1 cellular context compared by ENCODE assay signal in genomic region chr1:3674100-3675094, GRCh38.
TF ChIP-seq lines count a peak whose summit lies in the region.

No MANE protein-coding gene starts in this region.

TF ChIP-seq in IMR-90, 13 proteins besides CTCF, POLR2A, EP300 and RAD21:
- no peak for TF ChIP-seq NFE2L2 (IDR thresholded peaks at IDR 0.05; ENCODE audit: low read depth, low read length)
- TF ChIP-seq CHD1 (IDR thresholded peaks at IDR 0.05; ENCODE audit: low read depth, low read length): no peak
